8 cellular contexts compared by ENCODE assay signal in genomic region chr2:37561615-37562569, GRCh38.
DNase-seq lines count a peak whose midpoint lies in the region; ATAC-seq and TF ChIP-seq lines count a peak whose summit lies in the region.

No MANE protein-coding gene starts in this region.

- TF ChIP-seq EP300 in suprapubic skin (IDR thresholded peaks at IDR 0.05), result no peak

- H3K36me3 Mint-ChIP-seq in T-helper 17 cell (ENCODE audit: low read depth), result no peaks in the 10 kb centered on the region

- H3K4me1 ChIP-seq in suprapubic skin, result peaks cover 10% of the 10 kb centered on the region

- H3K4me1 Mint-ChIP-seq in T-helper 17 cell, result peaks cover 10% of the 10 kb centered on the region

- no peaks in the 10 kb centered on the region for H3K27me3 ChIP-seq in suprapubic skin

- DNase-seq in EH (ENCODE audit: low read depth), result peak; percentile 94
- DNase-seq in HT1080 (ENCODE audit: low read depth), result peak; percentile 96
- peak; percentile 42 to 60 for DNase-seq in activated T-cell treated with anti-CD3 and anti-CD28 coated beads, Interleukin-2, amount 50 U/mL, for 48 hours
- DNase-seq in kidney glomerular epithelial cell (lab: John Stamatoyannopoulos, UW), result peak; percentile 87
- DNase-seq in GM20000 (ENCODE audit: low spot score), result no peak
- DNase-seq in T-helper 17 cell, result no peak
- no peak for DNase-seq in suprapubic skin (ENCODE audit: low spot score in 2 of 2)

- no peak for TF ChIP-seq POLR2A in suprapubic skin (IDR thresholded peaks at IDR 0.05)

- TF ChIP-seq CTCF in GM20000 (IDR thresholded peaks at IDR 0.05; ENCODE audit: extremely low read depth, missing control alignments), result no peak
- no peak for TF ChIP-seq CTCF in suprapubic skin (IDR thresholded peaks at IDR 0.05)

- H3K36me3 ChIP-seq in suprapubic skin, result no peaks in the 10 kb centered on the region

- H3K27me3 Mint-ChIP-seq in T-helper 17 cell, result no peaks in the 10 kb centered on the region

- H3K27ac ChIP-seq in suprapubic skin, result no peak overlapping the region

- ATAC-seq in GM21526 (IDR thresholded peaks at IDR 0.05; ENCODE audit: low FRiP score, unreplicated experiment) (peak; percentile 58), T-helper 17 cell (no peak)

- H3K4me3 Mint-ChIP-seq in T-helper 17 cell, result no peak overlapping the region

- WGBS in suprapubic skin, result 58% methylated on average over 5 of the region's 5 CpGs

- H3K4me3 ChIP-seq in suprapubic skin, result no peak overlapping the region

- H3K27ac Mint-ChIP-seq in T-helper 17 cell, result no peak overlapping the region

- H3K9me3 ChIP-seq in T-helper 17 cell (ENCODE audit: control insufficient read depth, low read length, poor library complexity, severe bottlenecking) (no peaks in the 10 kb centered on the region), suprapubic skin (no peaks in the 10 kb centered on the region)

Comparison
In these comparisons a context has a peak if more than half of its experiments do, and no peak if none do; other contexts are left out.
1. DNase-seq: peak in EH (single experiment), HT1080 (single experiment), activated T-cell treated with anti-CD3 and anti-CD28 coated beads, Interleukin-2, amount 50 U/mL, for 48 hours (2 of 2) and kidney glomerular epithelial cell (single experiment); none in GM20000 (single experiment), T-helper 17 cell (0 of 3) and suprapubic skin (0 of 2).